Comparison of ENCODE assay signal across 13 cellular contexts in genomic region chr15:92618121-92618520, GRCh38. TPM values are rescaled to one million over a fixed set of nuclear protein-coding genes. Genes with fewer than 3 reads are reported as not detected.
DNase-seq lines count a peak whose midpoint lies in the region; ATAC-seq and TF ChIP-seq lines count a peak whose summit lies in the region.
"Had no signal": no experiment of that assay in that cellular context is flagged by ENCODE, and none has a peak within 500 bp of the region (broad histone marks: within the 10 kb centered on the region; RNA-seq: fewer than 3 reads in every experiment).

No MANE protein-coding gene starts in this region.

- no peaks in the 10 kb centered on the region for H3K9me3 ChIP-seq in mesenchymal stem cell (ENCODE audit: control insufficient read depth, low read length)
- no peaks in the 10 kb centered on the region for H3K9me3 ChIP-seq in stomach smooth muscle (ENCODE audit: control insufficient read depth in 2 of 2, low read length in 2 of 2)
- no peaks in the 10 kb centered on the region for H3K9me3 ChIP-seq in testis
- H3K9me3 ChIP-seq: MG63 had no signal

- H3K4me3 ChIP-seq in mesenchymal stem cell (ENCODE audit: insufficient read depth in 1 of 2, low read depth in 1 of 2, low read length in 2 of 2), result no peak overlapping the region
- no peak overlapping the region for H3K4me3 ChIP-seq in stomach smooth muscle (ENCODE audit: low read length in 2 of 2)
- H3K4me3 ChIP-seq in testis, result no peak overlapping the region
- H3K4me3 ChIP-seq: MG63 had no signal

- no peaks in the 10 kb centered on the region for H3K79me1 ChIP-seq in mesenchymal stem cell (replicated peaks; ENCODE audit: low read length, poor library complexity, severe bottlenecking)

- peak overlapping the region in 1 of 2 experiments; percentile 82 for H3K14ac ChIP-seq in mesenchymal stem cell (ENCODE audit: low read length in 2 of 2)

- H2BK12ac ChIP-seq in mesenchymal stem cell (ENCODE audit: low read length in 2 of 2), result peak overlapping the region in 1 of 2 experiments; percentile 95

- peak overlapping the region in 1 of 2 experiments; percentile 61 for H3K4ac ChIP-seq in mesenchymal stem cell (ENCODE audit: low read depth in 1 of 2, low read length in 2 of 2)

- peaks cover 2% of the 10 kb centered on the region for H3K27me3 Mint-ChIP-seq in brain
- H3K27me3 Mint-ChIP-seq: activated T-cell treated with anti-CD3 and anti-CD28 coated beads, Interleukin-2, amount 50 U/mL, for 24 hours; dendritic cell treated with granulocyte-macrophage colony-stimulating factor and Interleukin-4, amounts not matched to agents 40 ng/mL and 50 ng/mL, for 4 days had no signal

- no peak overlapping the region for H3K4me2 ChIP-seq in mesenchymal stem cell (ENCODE audit: low read length, poor library complexity, severe bottlenecking)

- no peak for TF ChIP-seq POLR2A in testis (IDR thresholded peaks at IDR 0.05)

- TF ChIP-seq CTCF in brain (conservative IDR thresholded peaks at IDR 0.05) (no peak), testis (IDR thresholded peaks at IDR 0.05) (no peak), RWPE1 (conservative IDR thresholded peaks at IDR 0.05; ENCODE audit: low read depth) (no peak)

- H3K9me3 Mint-ChIP-seq in brain, result no peaks in the 10 kb centered on the region
- H3K9me3 Mint-ChIP-seq: activated T-cell treated with anti-CD3 and anti-CD28 coated beads, Interleukin-2, amount 50 U/mL, for 24 hours; dendritic cell treated with granulocyte-macrophage colony-stimulating factor and Interleukin-4, amounts not matched to agents 40 ng/mL and 50 ng/mL, for 4 days had no signal

- DNase-seq in NCI-H1417 (lab: John Stamatoyannopoulos, UW) (peak; percentile 29 to 74 (median 42)), NCI-H1417 treated with DMSO at 0.1 percent for 48 hours (lab: John Stamatoyannopoulos, UW) (no peak), mesenchymal stem cell (no peak), testis (no peak), RWPE1 (ENCODE audit: low spot score) (no peak)
- DNase-seq: activated CD4-positive, alpha-beta T cell treated with anti-CD3 and anti-CD28 coated beads for 4 hours; activated T-cell treated with anti-CD3 and anti-CD28 coated beads, Interleukin-2, amount 50 U/mL, for 24 hours; T-helper 2 cell had no signal

- no peak overlapping the region for H2AK5ac ChIP-seq in mesenchymal stem cell (ENCODE audit: low read length, severe bottlenecking)

- peaks cover 13% of the 10 kb centered on the region for H3K36me3 Mint-ChIP-seq in brain

- H3K18ac ChIP-seq in mesenchymal stem cell (ENCODE audit: low read depth in 1 of 2, low read length in 2 of 2), result peak overlapping the region in 1 of 2 experiments; percentile 68

- H3K36me3 ChIP-seq in mesenchymal stem cell (ENCODE audit: control insufficient read depth in 1 of 2, insufficient read depth in 2 of 2, low read depth in 1 of 2, low read length in 2 of 2), result no peaks in the 10 kb centered on the region
- no peaks in the 10 kb centered on the region for H3K36me3 ChIP-seq in stomach smooth muscle (ENCODE audit: control insufficient read depth in 2 of 2, insufficient read depth in 2 of 2, low read length in 2 of 2)
- no peaks in the 10 kb centered on the region for H3K36me3 ChIP-seq in testis (ENCODE audit: low read depth, missing control alignments)

- H2BK15ac ChIP-seq in mesenchymal stem cell (ENCODE audit: low read depth, poor library complexity, severe bottlenecking), result no peak overlapping the region

- H4K91ac ChIP-seq in mesenchymal stem cell (ENCODE audit: low read length), result peak overlapping the region; percentile 4

- CTCF ChIA-PET in RWPE1 (lab: Yijun Ruan, JAX), result no interaction called here

- H3K23ac ChIP-seq in mesenchymal stem cell (ENCODE audit: low read length in 2 of 2), result no peak overlapping the region

- peaks cover 7% of the 10 kb centered on the region for H3K4me1 ChIP-seq in mesenchymal stem cell (ENCODE audit: control insufficient read depth, insufficient read depth, low read depth, low read length)
- peaks cover 33% of the 10 kb centered on the region for H3K4me1 ChIP-seq in stomach smooth muscle (ENCODE audit: control insufficient read depth, insufficient read depth, low read length)
- H3K4me1 ChIP-seq in testis, result peaks cover 6% of the 10 kb centered on the region

- peak overlapping the region; percentile 29 for H2BK120ac ChIP-seq in mesenchymal stem cell (ENCODE audit: low read depth, low read length)

- peak overlapping the region in 1 of 5 experiments; percentile 51 for H3K4me3 Mint-ChIP-seq in brain
- H3K4me3 Mint-ChIP-seq: activated T-cell treated with anti-CD3 and anti-CD28 coated beads, Interleukin-2, amount 50 U/mL, for 24 hours; dendritic cell treated with granulocyte-macrophage colony-stimulating factor and Interleukin-4, amounts not matched to agents 40 ng/mL and 50 ng/mL, for 4 days had no signal

- no peaks in the 10 kb centered on the region for H3K27me3 ChIP-seq in mesenchymal stem cell (ENCODE audit: control insufficient read depth in 1 of 2, insufficient read depth in 1 of 2, low read length in 2 of 2)
- no peaks in the 10 kb centered on the region for H3K27me3 ChIP-seq in stomach smooth muscle (ENCODE audit: control insufficient read depth in 1 of 2, insufficient read depth in 2 of 2, low read length in 2 of 2)
- no peaks in the 10 kb centered on the region for H3K27me3 ChIP-seq in testis
- H3K27me3 ChIP-seq: MG63 had no signal

- intact Hi-C loops in testis (cut with DNase I; ENCODE audit: low total_unique reads), result no loop called here

- no peak overlapping the region for H3K27ac ChIP-seq in mesenchymal stem cell (ENCODE audit: low read length, poor library complexity, severe bottlenecking)
- H3K27ac ChIP-seq in stomach smooth muscle (ENCODE audit: low read length), result peak overlapping the region; percentile 62
- peak overlapping the region in 1 of 2 donors; percentile 30 for H3K27ac ChIP-seq in testis
- H3K27ac ChIP-seq in RWPE1, result no peak overlapping the region

- H2AFZ ChIP-seq in mesenchymal stem cell (ENCODE audit: low read depth, low read length), result no peak overlapping the region

- peak overlapping the region in 3 of 5 experiments; percentile 86 to 94 (median 88) for H3K27ac Mint-ChIP-seq in brain
- H3K27ac Mint-ChIP-seq: activated T-cell treated with anti-CD3 and anti-CD28 coated beads, Interleukin-2, amount 50 U/mL, for 24 hours; dendritic cell treated with granulocyte-macrophage colony-stimulating factor and Interleukin-4, amounts not matched to agents 40 ng/mL and 50 ng/mL, for 4 days had no signal

- H4K8ac ChIP-seq in mesenchymal stem cell (ENCODE audit: low read length), result peak overlapping the region; percentile 73

- 89% methylated on average over 4 of the region's 4 CpGs for WGBS in mesenchymal stem cell
- WGBS in testis, 2 donors, result 78 to 83% methylated on average over 4 of the region's 4 CpGs

- no peak for ATAC-seq in GM18907 (IDR thresholded peaks at IDR 0.05; ENCODE audit: unreplicated experiment)

- H3K9ac ChIP-seq in mesenchymal stem cell (ENCODE audit: low read length) (no peak overlapping the region), stomach smooth muscle (ENCODE audit: low read length in 2 of 2) (no peak overlapping the region)

- POLR2A ChIA-PET in RWPE1 (lab: Yijun Ruan, JAX; ENCODE audit: low non-redundant PET), result no interaction called here

- no peak overlapping the region for H2BK5ac ChIP-seq in mesenchymal stem cell (ENCODE audit: low read depth, low read length, poor library complexity, severe bottlenecking)

- H3K4me1 Mint-ChIP-seq in brain, result peaks cover 41% of the 10 kb centered on the region

RNA-seq across cellular contexts. Expression of gene FAM174B, which starts 37.5 kb away (rescaled TPM):
- polyA plus RNA-seq in brain (ENCODE audit: insufficient read depth, low read depth, low replicate concordance) (17.9 TPM), testis (ENCODE audit: insufficient read depth, low read depth, low replicate concordance) (18.7 TPM)
- 3.3 TPM for polyA plus RNA-seq in mesenchymal stem cell (2013, experiment 1 of 2)
- 3.7 TPM for polyA plus RNA-seq in mesenchymal stem cell (2013, experiment 2 of 2)
- total RNA-seq in testis, result 10 to 100 TPM; 15.7 to 18.6 TPM

Comparison
In these comparisons a context has a peak if more than half of its experiments do, and no peak if none do; other contexts are left out.
1. DNase-seq: peak in NCI-H1417 (3 of 3); none in NCI-H1417 treated with DMSO at 0.1 percent for 48 hours (single experiment), mesenchymal stem cell (single experiment), testis (single experiment) and RWPE1 (single experiment).